ENCODE assay signal across 1 cellular context in the genomic region with DNA sequence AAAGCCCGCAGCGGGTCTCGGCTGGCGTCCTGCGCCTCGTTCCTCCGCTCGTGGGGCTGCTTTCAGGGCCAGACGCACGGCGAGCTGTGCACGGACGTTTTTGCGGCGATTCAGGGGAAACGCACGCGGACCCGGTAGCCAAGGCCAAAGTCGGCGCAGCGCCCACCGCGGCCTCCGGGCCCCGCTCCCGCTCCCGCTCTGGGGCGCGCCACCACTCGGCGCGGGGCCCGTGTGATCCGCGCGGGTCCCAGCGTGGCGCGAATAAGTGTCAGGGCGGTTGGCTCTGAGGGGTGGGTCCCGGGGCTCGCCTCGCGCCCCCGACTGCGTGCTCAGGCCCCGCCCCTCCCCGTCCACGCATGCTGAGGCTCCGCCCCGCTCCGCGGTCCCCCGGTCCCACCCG.
TF ChIP-seq lines count a peak whose summit lies in the region.

No MANE protein-coding gene starts in this region.

TF ChIP-seq in HCT116, 20 proteins besides CTCF, POLR2A, EP300 and RAD21 (continued from another document):
- TF ChIP-seq SIN3A (IDR thresholded peaks at IDR 0.05; ENCODE audit: low read depth) (no peak), TCF7L2 (IDR thresholded peaks at IDR 0.05; ENCODE audit: borderline replicate concordance, extremely low read depth, insufficient read depth, insufficient read length) (no peak), EZH2phosphoT487 (IDR thresholded peaks at IDR 0.05; ENCODE audit: borderline replicate concordance) (no peak), JUND (IDR thresholded peaks at IDR 0.05) (no peak), ZBTB33 (IDR thresholded peaks at IDR 0.05; ENCODE audit: extremely low read depth, insufficient replicate concordance, low read length) (no peak), SP1 (IDR thresholded peaks at IDR 0.05; ENCODE audit: low read depth) (no peak), POLR2AphosphoS5 (IDR thresholded peaks at IDR 0.05; ENCODE audit: low read depth, low read length) (no peak)
- TF ChIP-seq, protein P1, sequence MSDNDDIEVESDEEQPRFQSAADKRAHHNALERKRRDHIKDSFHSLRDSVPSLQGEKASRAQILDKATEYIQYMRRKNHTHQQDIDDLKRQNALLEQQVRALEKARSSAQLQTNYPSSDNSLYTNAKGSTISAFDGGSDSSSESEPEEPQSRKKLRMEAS (IDR thresholded peaks at IDR 0.05), result no peak
- TF ChIP-seq, protein P2, sequence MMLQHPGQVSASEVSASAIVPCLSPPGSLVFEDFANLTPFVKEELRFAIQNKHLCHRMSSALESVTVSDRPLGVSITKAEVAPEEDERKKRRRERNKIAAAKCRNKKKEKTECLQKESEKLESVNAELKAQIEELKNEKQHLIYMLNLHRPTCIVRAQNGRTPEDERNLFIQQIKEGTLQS (IDR thresholded peaks at IDR 0.05), result no peak
